Comparison of ENCODE assay signal across 11 cellular contexts in the genomic region with DNA sequence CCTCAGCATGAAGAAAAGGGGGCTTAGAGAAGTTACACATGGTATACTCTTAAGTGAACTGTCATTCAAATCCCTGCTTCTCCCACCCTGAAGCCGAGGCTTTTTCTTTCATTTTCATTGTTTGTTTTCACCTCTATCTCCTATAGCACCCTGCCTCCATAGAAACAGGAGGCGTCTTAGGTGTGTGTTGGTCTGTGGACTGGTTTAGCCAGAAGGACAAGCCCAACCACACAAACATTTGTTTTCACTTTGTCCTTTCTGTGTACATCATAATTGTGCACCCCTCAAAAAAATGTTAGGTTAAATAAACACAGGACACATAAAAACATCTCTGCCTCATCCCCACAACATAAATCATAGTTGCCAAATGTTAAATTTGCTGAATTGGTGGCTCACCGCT.
DNase-seq lines count a peak whose midpoint lies in the region; ATAC-seq and TF ChIP-seq lines count a peak whose summit lies in the region.
"Had no signal": no experiment of that assay in that cellular context is flagged by ENCODE, and none has a peak within 500 bp of the region (broad histone marks: within the 10 kb centered on the region; RNA-seq: fewer than 3 reads in every experiment).

No MANE protein-coding gene starts in this region.

- DNase-seq in AG04450 (ENCODE audit: low read depth, low spot score) (no peak), NCI-H748 (lab: John Stamatoyannopoulos, UW; ENCODE audit: unreplicated experiment) (peak; percentile 90), fibroblast of peridontal ligament (ENCODE audit: extremely low read depth) (peak; percentile 39), tibial nerve (ENCODE audit: low spot score in 2 of 2) (no peak), NCI-H187 treated with DMSO at 0.1 percent for 48 hours (lab: John Stamatoyannopoulos, UW) (no peak), cerebellar nuclear complex (lab: John Stamatoyannopoulos, UW) (no peak)
- DNase-seq in activated naive CD8-positive, alpha-beta T cell treated with anti-CD3 and anti-CD28 coated beads, Interleukin-2, amount 50 U/mL, for 24 hours: no peak
- DNase-seq: activated CD8-positive, alpha-beta T cell treated with anti-CD3 and anti-CD28 coated beads, Interleukin-2, amount 10 ng/mL, durations not matched to agents 7 days and 5 days; Peyer's patch had no signal

- 58 to 61% methylated on average over 3 of the region's 3 CpGs for WGBS in tibial nerve, 2 donors

- H3K27me3 ChIP-seq in AG04450 (ENCODE audit: control insufficient read depth, insufficient read depth, low read length): no peaks in the 10 kb centered on the region
- no peaks in the 10 kb centered on the region for H3K27me3 ChIP-seq in tibial nerve
- H3K27me3 ChIP-seq: cardiac muscle cell, Peyer's patch had no signal

- H3K27me3 Mint-ChIP-seq in activated naive CD8-positive, alpha-beta T cell treated with anti-CD3 and anti-CD28 coated beads, Interleukin-2, amount 50 U/mL, for 24 hours: peaks cover 2% of the 10 kb centered on the region

- TF ChIP-seq CTCF in AG04450 (IDR thresholded peaks at IDR 0.05; ENCODE audit: low read depth, low read length) (no peak), tibial nerve (IDR thresholded peaks at IDR 0.05) (no peak)

- no peak overlapping the region for H3K27ac ChIP-seq in AG04450 (ENCODE audit: low read depth, low read length)
- H3K27ac ChIP-seq in tibial nerve: peak overlapping the region in 2 of 4 donors; percentile 71 to 73

- no peaks in the 10 kb centered on the region for H3K36me3 ChIP-seq in tibial nerve
- H3K36me3 ChIP-seq: cardiac muscle cell, Peyer's patch had no signal

- H3K9me3 ChIP-seq in AG04450 (ENCODE audit: control insufficient read depth, insufficient read depth, low read length): no peaks in the 10 kb centered on the region
- H3K9me3 ChIP-seq in tibial nerve: no peaks in the 10 kb centered on the region
- H3K9me3 ChIP-seq: Peyer's patch had no signal

- no peak for TF ChIP-seq POLR2A in tibial nerve (IDR thresholded peaks at IDR 0.05)

- POLR2A ChIA-PET in AG04450 (lab: Yijun Ruan, JAX): no interaction called here

- CTCF ChIA-PET in AG04450 (lab: Charles Lee): no interaction called here

- H3K4me3 ChIP-seq in AG04450 (ENCODE audit: low read depth, low read length): peak overlapping the region; percentile 28; the same call in 1 of the 2 replicates
- peak overlapping the region in 1 of 4 donors; percentile 21 for H3K4me3 ChIP-seq in tibial nerve
- H3K4me3 ChIP-seq: cardiac muscle cell had no signal

- H3K4me1 Mint-ChIP-seq in activated naive CD8-positive, alpha-beta T cell treated with anti-CD3 and anti-CD28 coated beads, Interleukin-2, amount 50 U/mL, for 24 hours: no peaks in the 10 kb centered on the region

- ATAC-seq in GM19468 (IDR thresholded peaks at IDR 0.05; ENCODE audit: extremely low read depth, unreplicated experiment): peak; percentile 46
- ATAC-seq in activated naive CD8-positive, alpha-beta T cell treated with anti-CD3 and anti-CD28 coated beads, Interleukin-2, amount 50 U/mL, for 24 hours: no peak
- ATAC-seq: activated CD8-positive, alpha-beta T cell treated with anti-CD3 and anti-CD28 coated beads, Interleukin-2, amount 10 ng/mL, durations not matched to agents 7 days and 5 days had no signal

- H3K4me1 ChIP-seq in tibial nerve: peaks cover 0 to 13% (median 0%) of the 10 kb centered on the region in 4 donors

- no peaks in the 10 kb centered on the region for H3K36me3 Mint-ChIP-seq in activated naive CD8-positive, alpha-beta T cell treated with anti-CD3 and anti-CD28 coated beads, Interleukin-2, amount 50 U/mL, for 24 hours (ENCODE audit: low read depth)

- H3K9me3 Mint-ChIP-seq in activated naive CD8-positive, alpha-beta T cell treated with anti-CD3 and anti-CD28 coated beads, Interleukin-2, amount 50 U/mL, for 24 hours: no peaks in the 10 kb centered on the region

- no peak overlapping the region for H3K27ac Mint-ChIP-seq in activated naive CD8-positive, alpha-beta T cell treated with anti-CD3 and anti-CD28 coated beads, Interleukin-2, amount 50 U/mL, for 24 hours
- H3K27ac Mint-ChIP-seq: activated CD8-positive, alpha-beta T cell treated with anti-CD3 and anti-CD28 coated beads, Interleukin-2, amount 10 ng/mL, durations not matched to agents 7 days and 5 days had no signal

- TF ChIP-seq EP300 in tibial nerve (IDR thresholded peaks at IDR 0.05): no peak

- no peak overlapping the region for H3K4me3 Mint-ChIP-seq in activated naive CD8-positive, alpha-beta T cell treated with anti-CD3 and anti-CD28 coated beads, Interleukin-2, amount 50 U/mL, for 24 hours
- H3K4me3 Mint-ChIP-seq: activated CD8-positive, alpha-beta T cell treated with anti-CD3 and anti-CD28 coated beads, Interleukin-2, amount 10 ng/mL, durations not matched to agents 7 days and 5 days had no signal

Comparison
In these comparisons a context has a peak if more than half of its experiments do, and no peak if none do; other contexts are left out.
1. DNase-seq: peak in NCI-H748 (single experiment) and fibroblast of peridontal ligament (single experiment); none in AG04450 (single experiment), tibial nerve (0 of 2), activated naive CD8-positive, alpha-beta T cell treated with anti-CD3 and anti-CD28 coated beads, Interleukin-2, amount 50 U/mL, for 24 hours (single experiment), NCI-H187 treated with DMSO at 0.1 percent for 48 hours (single experiment) and cerebellar nuclear complex (0 of 2).